26 cellular contexts compared by ENCODE assay signal in the genomic region with DNA sequence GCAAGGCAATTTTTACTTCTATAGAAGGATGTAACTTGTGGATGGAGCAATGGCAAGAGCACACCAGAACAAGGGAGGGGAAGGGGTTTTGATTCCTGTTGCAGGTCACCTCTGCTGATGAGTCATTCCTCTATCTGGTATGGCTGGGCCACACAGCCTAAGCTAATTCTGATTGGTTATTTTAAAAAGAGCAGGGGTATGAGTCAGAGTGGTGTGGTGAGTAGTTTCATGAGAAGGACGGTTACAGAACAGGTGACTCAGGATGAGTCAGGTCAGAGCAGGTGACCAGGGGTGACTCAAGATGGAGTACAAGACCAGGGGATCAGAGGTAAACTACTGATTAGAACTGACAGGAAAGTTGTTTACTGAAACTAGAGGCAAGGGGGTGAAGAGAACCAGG.
DNase-seq lines count a peak whose midpoint lies in the region; ATAC-seq, FAIRE-seq and TF ChIP-seq lines count a peak whose summit lies in the region.
"Had no signal": no experiment of that assay in that cellular context is flagged by ENCODE, and none has a peak within 500 bp of the region (broad histone marks: within the 10 kb centered on the region; RNA-seq: fewer than 3 reads in every experiment).

No MANE protein-coding gene starts in this region.

- H3K4me3 ChIP-seq in A549 = no peak overlapping the region
- no peak overlapping the region for H3K4me3 ChIP-seq in esophagus muscularis mucosa
- H3K4me3 ChIP-seq: ascending aorta, dorsolateral prefrontal cortex, ovary had no signal

- no peak for TF ChIP-seq RAD21 in A549 (conservative IDR thresholded peaks at IDR 0.05 in 1 of 2, IDR thresholded peaks at IDR 0.05 in 1 of 2)

- H3K36me3 ChIP-seq in esophagus muscularis mucosa = no peaks in the 10 kb centered on the region
- H3K36me3 ChIP-seq: ascending aorta, ovary had no signal

- TF ChIP-seq EP300 in A549 (IDR thresholded peaks at IDR 0.05) (no peak), esophagus muscularis mucosa (IDR thresholded peaks at IDR 0.05) (no peak)

- POLR2A ChIA-PET in A549 (lab: Yijun Ruan, JAX) = no interaction called here

- peak; percentile 85 to 86 for ATAC-seq in activated CD4-positive, CD25-positive, alpha-beta regulatory T cell treated with anti-CD3 and anti-CD28 coated beads, Interleukin-2, amount 50 U/mL, for 24 hours
- ATAC-seq in A549 = no peak
- ATAC-seq: right cardiac atrium; stimulated activated memory B cell treated with anti-CD40 and anti-IgM and Interleukin-4, amounts not matched to agents 10 μg/mL and 1 μg/mL and 100 μg/mL, for 72 hours had no signal

- H3K4me1 ChIP-seq in A549 (no peaks in the 10 kb centered on the region), esophagus muscularis mucosa (no peaks in the 10 kb centered on the region)
- H3K4me1 ChIP-seq: ascending aorta had no signal

- no peak overlapping the region for H3K27ac ChIP-seq in A549
- H3K27ac ChIP-seq in esophagus muscularis mucosa (replicated peaks in 1 of 4) = no peak overlapping the region
- H3K27ac ChIP-seq: ascending aorta, dorsolateral prefrontal cortex, ovary had no signal

- intact Hi-C loops in esophagus muscularis mucosa (cut with DNase I) = no loop called here

- WGBS in A549 (ENCODE audit: missing lambda C conversion rate) = 0% methylated on average over 1 of the region's 1 CpG
- no CpG with 5 or more reads among the region's 1 CpG for WGBS in esophagus muscularis mucosa

- H3K9me3 ChIP-seq in A549 (no peaks in the 10 kb centered on the region), esophagus muscularis mucosa (no peaks in the 10 kb centered on the region)
- H3K9me3 ChIP-seq: ascending aorta, ovary had no signal

- no peaks in the 10 kb centered on the region for H3K27me3 ChIP-seq in esophagus muscularis mucosa
- H3K27me3 ChIP-seq: ascending aorta, dorsolateral prefrontal cortex, ovary had no signal

- no peak for TF ChIP-seq POLR2A in A549 (IDR thresholded peaks at IDR 0.05; ENCODE audit: low read length)
- no peak for TF ChIP-seq POLR2A in esophagus muscularis mucosa (IDR thresholded peaks at IDR 0.05; ENCODE audit: low read depth)

- FAIRE-seq in A549 (lab: Jason Lieb, UNC) = no peak
- FAIRE-seq in RCC 7860 (lab: Jason Lieb, UNC) = no peak
- FAIRE-seq: endothelial cell of umbilical vein, GM19239 had no signal

- CTCF ChIA-PET in A549 (lab: Yijun Ruan, JAX) = no interaction called here

- H3K4me2 ChIP-seq in A549 = no peak overlapping the region

- no peak for TF ChIP-seq CTCF in A549 (IDR thresholded peaks at IDR 0.05)
- TF ChIP-seq CTCF in esophagus muscularis mucosa (IDR thresholded peaks at IDR 0.05) = no peak

- no peak for DNase-seq in activated CD4-positive, CD25-positive, alpha-beta regulatory T cell (lab: John Stamatoyannopoulos, UW)
- peak in 1 of 2 experiments; percentile 24 for DNase-seq in A549 (ENCODE audit: low read depth in 1 of 2, low spot score in 1 of 2)
- peak; percentile 68 for DNase-seq in RCC 7860 (ENCODE audit: low spot score)
- peak; percentile 3 for DNase-seq in glomerular visceral epithelial cell (ENCODE audit: extremely low spot score)
- no peak for DNase-seq in esophagus muscularis mucosa (ENCODE audit: extremely low spot score)
- no peak for DNase-seq in NCI-H2196 treated with DMSO at 0.1 percent for 48 hours (lab: John Stamatoyannopoulos, UW; ENCODE audit: unreplicated experiment)
- DNase-seq in COLO829 (ENCODE audit: low spot score) = no peak
- DNase-seq: 8988T; activated CD4-positive, alpha-beta T cell treated with anti-CD3 and anti-CD28 coated beads for 1 hour; activated effector memory CD4-positive, alpha-beta T cell treated with anti-CD3 and anti-CD28 coated beads, Interleukin-2, amount 50 U/mL, for 16 hours; central memory CD4-positive, alpha-beta T cell; COR-L47; DND-41; dorsolateral prefrontal cortex; hypothalamus; NCI-H1105 treated with DMSO at 0.1 percent for 48 hours; NCI-H2029 treated with DMSO at 0.1 percent for 48 hours; NCI-H82; ovary; right cardiac atrium; SHP77 had no signal

TF ChIP-seq in A549, 52 proteins besides CTCF, POLR2A, EP300 and RAD21:
- TF ChIP-seq E2F6 (IDR thresholded peaks at IDR 0.05; ENCODE audit: borderline replicate concordance, low read depth) (no peak), POLR2AphosphoS2 (conservative IDR thresholded peaks at IDR 0.05; ENCODE audit: low read length) (no peak), REST (IDR thresholded peaks at IDR 0.05) (no peak), FOSL2 (IDR thresholded peaks at IDR 0.05) (no peak), FOSL2 (CRISPR knock-in tag; IDR thresholded peaks at IDR 0.05) (peak; percentile 15; the same call in 1 of the 2 replicates), MAZ (IDR thresholded peaks at IDR 0.05; ENCODE audit: borderline replicate concordance, low read depth, low read length) (no peak)

Comparison
In these comparisons a context has a peak if more than half of its experiments do, and no peak if none do; other contexts are left out.
1. ATAC-seq: peak in activated CD4-positive, CD25-positive, alpha-beta regulatory T cell treated with anti-CD3 and anti-CD28 coated beads, Interleukin-2, amount 50 U/mL, for 24 hours (2 of 2); none in A549 (0 of 2).
2. DNase-seq: peak in RCC 7860 (single experiment) and glomerular visceral epithelial cell (single experiment); none in activated CD4-positive, CD25-positive, alpha-beta regulatory T cell (0 of 4), esophagus muscularis mucosa (single experiment), NCI-H2196 treated with DMSO at 0.1 percent for 48 hours (single experiment) and COLO829 (single experiment).